ENCODE assay signal across 11 cellular contexts in the genomic region with DNA sequence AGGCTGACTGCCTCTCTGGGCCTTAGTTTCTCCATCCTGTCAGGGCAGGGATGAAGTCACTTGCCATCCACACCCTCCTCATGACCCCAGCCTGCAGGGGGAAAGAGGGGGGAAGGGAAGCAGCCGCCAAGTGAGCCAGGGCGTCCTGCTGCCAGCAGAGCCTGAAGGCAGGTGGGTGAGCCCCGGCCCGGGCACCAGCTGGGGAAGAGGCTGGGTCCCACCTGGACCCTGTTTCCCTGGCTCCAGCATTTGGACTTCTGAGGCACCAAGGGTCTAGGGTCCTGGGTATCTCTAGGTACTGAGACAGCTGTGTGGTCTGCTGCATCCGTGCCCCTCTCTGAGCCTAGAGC. TPM values are rescaled to one million over a fixed set of nuclear protein-coding genes. Genes with fewer than 3 reads are reported as not detected.
A peak's percentile ranks its signal among the peaks of the same experiment; 100 is the strongest.
DNase-seq lines count a peak whose midpoint lies in the region; ATAC-seq and TF ChIP-seq lines count a peak whose summit lies in the region.
"Had no signal": no experiment of that assay in that cellular context is flagged by ENCODE, and none has a peak within 500 bp of the region (broad histone marks: within the 10 kb centered on the region; RNA-seq: fewer than 3 reads in every experiment).

No MANE protein-coding gene starts in this region.

- H3K27ac Mint-ChIP-seq in activated naive CD8-positive, alpha-beta T cell treated with anti-CD3 and anti-CD28 coated beads for 36 hours = no peak overlapping the region
- H3K27ac Mint-ChIP-seq in mesothelial cell of epicardium = no peak overlapping the region
- H3K27ac Mint-ChIP-seq: GM23338 had no signal

- no peaks in the 10 kb centered on the region for H3K36me3 Mint-ChIP-seq in activated naive CD8-positive, alpha-beta T cell treated with anti-CD3 and anti-CD28 coated beads for 36 hours
- H3K36me3 Mint-ChIP-seq in mesothelial cell of epicardium = no peaks in the 10 kb centered on the region

- H3K27me3 Mint-ChIP-seq in activated naive CD8-positive, alpha-beta T cell treated with anti-CD3 and anti-CD28 coated beads for 36 hours = peaks cover 28% of the 10 kb centered on the region
- H3K27me3 Mint-ChIP-seq in mesothelial cell of epicardium (ENCODE audit: low read depth) = peaks cover 58% of the 10 kb centered on the region

- H3K9me3 ChIP-seq in BLaER1 (no peaks in the 10 kb centered on the region), HCT116 (ENCODE audit: control insufficient read depth in 1 of 2, insufficient read depth in 1 of 2, low read depth in 1 of 2, low read length in 2 of 2) (no peaks in the 10 kb centered on the region), upper lobe of left lung (peaks cover 0 to 4% (median 0%) of the 10 kb centered on the region in 4 donors)

- TF ChIP-seq EP300 in upper lobe of left lung (IDR thresholded peaks at IDR 0.05) = no peak

- peak overlapping the region; percentile 68 for H3K4me3 Mint-ChIP-seq in activated naive CD8-positive, alpha-beta T cell treated with anti-CD3 and anti-CD28 coated beads for 36 hours
- peak overlapping the region; percentile 53 for H3K4me3 Mint-ChIP-seq in mesothelial cell of epicardium

- POLR2A ChIA-PET in HCT116 (lab: Charles Lee) = interaction anchor here (0.9 kb wide), 1 partner anchor 21 kb away, joined by 3 read pairs; the partner anchor contains the start of gene REEP6

- TF ChIP-seq RAD21 in HCT116 (IDR thresholded peaks at IDR 0.05; ENCODE audit: low read depth) = no peak

- H3K36me3 ChIP-seq in BLaER1 = no peaks in the 10 kb centered on the region
- H3K36me3 ChIP-seq in HCT116 (ENCODE audit: control insufficient read depth in 1 of 2, insufficient read depth in 2 of 2, low read length in 2 of 2) = no peaks in the 10 kb centered on the region
- no peaks in the 10 kb centered on the region for H3K36me3 ChIP-seq in upper lobe of left lung

- peaks cover 10% of the 10 kb centered on the region; the same call in 1 of the 2 replicates for H3K79me2 ChIP-seq in HCT116 (ENCODE audit: insufficient read depth, low read length)

- H3K9ac ChIP-seq in BLaER1 = no peak overlapping the region
- H3K9ac ChIP-seq in HCT116 (ENCODE audit: low read length) = peak overlapping the region; percentile 81

- CTCF ChIA-PET in HCT116 (lab: Charles Lee) = no interaction called here

- 25% methylated on average over 4 of the region's 5 CpGs; no CpG with 5 or more reads in 1 of the 2 donors for WGBS in upper lobe of left lung, 2 donors

- H3K4me1 ChIP-seq in BLaER1 (peaks cover 47% of the 10 kb centered on the region), HCT116 (ENCODE audit: control insufficient read depth in 1 of 2, insufficient read depth in 2 of 2, low read length in 2 of 2) (peaks cover 30 to 68% of the 10 kb centered on the region in 2 experiments), upper lobe of left lung (peaks cover 16 to 32% (median 24%) of the 10 kb centered on the region in 4 donors)

- no peak for ATAC-seq in HCT116
- ATAC-seq in upper lobe of left lung (ENCODE audit: low FRiP score in 2 of 2) = no peak
- no peak for ATAC-seq in GM19395 (IDR thresholded peaks at IDR 0.05; ENCODE audit: unreplicated experiment)
- ATAC-seq: GM23338 had no signal

- no peak overlapping the region for H2AFZ ChIP-seq in HCT116 (ENCODE audit: low read depth, low read length, poor library complexity, severe bottlenecking)
- H2AFZ ChIP-seq: GM23338 had no signal

- H3K4me3 ChIP-seq in BLaER1 (no peak overlapping the region), HCT116 (replicated peaks in 1 of 2; ENCODE audit: low read depth in 1 of 2, low read length in 2 of 2) (peak overlapping the region; percentile 94 to 98), upper lobe of left lung (no peak overlapping the region)

- H4K20me1 ChIP-seq in BLaER1 (peaks cover 31% of the 10 kb centered on the region), HCT116 (ENCODE audit: insufficient read depth) (no peaks in the 10 kb centered on the region)

- H3K27ac ChIP-seq in BLaER1 = no peak overlapping the region
- peak overlapping the region; percentile 80 for H3K27ac ChIP-seq in HCT116 (ENCODE audit: low read depth, low read length)
- H3K27ac ChIP-seq in upper lobe of left lung = no peak overlapping the region

- H3K27me3 ChIP-seq in BLaER1 (peaks cover 41% of the 10 kb centered on the region), HCT116 (ENCODE audit: insufficient read depth, low read length) (no peaks in the 10 kb centered on the region), upper lobe of left lung (peaks cover 0 to 27% (median 12%) of the 10 kb centered on the region in 4 donors)

- no TSS peak for BruUV-seq in HCT116 (replicated peaks; lab: Mats Ljungman, UMichigan)

- no peaks in the 10 kb centered on the region for H3K9me2 ChIP-seq in HCT116 (ENCODE audit: insufficient read depth)

- no peak for TF ChIP-seq POLR2A in HCT116 (IDR thresholded peaks at IDR 0.05; ENCODE audit: borderline replicate concordance, extremely low read depth, insufficient read depth, insufficient read length)
- no peak for TF ChIP-seq POLR2A in upper lobe of left lung (IDR thresholded peaks at IDR 0.05)

- TF ChIP-seq CTCF in HCT116 (IDR thresholded peaks at IDR 0.05 in 2 of 3, conservative IDR thresholded peaks at IDR 0.05 in 1 of 3; ENCODE audit: borderline replicate concordance in 1 of 3, insufficient read depth in 1 of 3, low read depth in 2 of 3, low read length in 2 of 3) (no peak), mesothelial cell of epicardium (IDR thresholded peaks at IDR 0.05; ENCODE audit: unreplicated experiment) (no peak), upper lobe of left lung (IDR thresholded peaks at IDR 0.05) (no peak)

- peaks cover 8% of the 10 kb centered on the region for H3K4me1 Mint-ChIP-seq in activated naive CD8-positive, alpha-beta T cell treated with anti-CD3 and anti-CD28 coated beads for 36 hours
- peaks cover 15% of the 10 kb centered on the region for H3K4me1 Mint-ChIP-seq in mesothelial cell of epicardium
- H3K4me1 Mint-ChIP-seq: GM23338 had no signal

- intact Hi-C loops in HCT116 (cut with micrococcal nuclease) = no loop called here

- DNase-seq in HCT116 (ENCODE audit: low read depth, low spot score) (no peak), mesothelial cell of epicardium (ENCODE audit: low spot score in 2 of 2, unreplicated experiment in 2 of 2) (no peak), activated gamma-delta T cell treated with Interleukin-2 at 50 U/mL for 16 hours (no peak), upper lobe of left lung (no peak)
- no peak for DNase-seq in activated naive CD8-positive, alpha-beta T cell treated with anti-CD3 and anti-CD28 coated beads for 36 hours
- DNase-seq in central memory CD4-positive, alpha-beta T cell = no peak
- DNase-seq: NCI-H1694 treated with DMSO at 0.1 percent for 48 hours, NCI-H774 had no signal

- H3K9me3 Mint-ChIP-seq in activated naive CD8-positive, alpha-beta T cell treated with anti-CD3 and anti-CD28 coated beads for 36 hours = no peaks in the 10 kb centered on the region
- H3K9me3 Mint-ChIP-seq in mesothelial cell of epicardium = no peaks in the 10 kb centered on the region

- H3K4me2 ChIP-seq in BLaER1 = peak overlapping the region; percentile 29
- peak overlapping the region; percentile 97 for H3K4me2 ChIP-seq in HCT116 (ENCODE audit: low read length)

- RAD21 ChIA-PET in HCT116 (lab: Charles Lee; ENCODE audit: low non-redundant PET in 1 of 2, low total read pairs in 2 of 2, uncharacterized antibody in 2 of 2, unreplicated experiment in 2 of 2) = interaction anchor here in 1 of 2 experiments (0.5 kb wide), 1 partner anchor 67 kb away, joined by 3 read pairs; no protein-coding TSS in a partner anchor

TF ChIP-seq in HCT116, 20 proteins besides CTCF, POLR2A, EP300 and RAD21 (continues in another document):
- TF ChIP-seq FOSL1 (IDR thresholded peaks at IDR 0.05; ENCODE audit: low read depth) = no peak

RNA-seq across cellular contexts. Expression of gene ADAMTSL5, which starts 0.9 kb away (rescaled TPM):
- total RNA-seq in HCT116 (2021; ENCODE audit: unreplicated experiment) (24.0 TPM), mesothelial cell of epicardium (4.0 to 4.6 TPM (median 4.3 TPM) in 3 replicates), upper lobe of left lung (10 to 100 TPM in 1 of 6 donors, 1 to 10 TPM in 4, under 1 TPM in 1; 0.89 to 11.5 (median 4.9) TPM)
- 15.9 and 17.1 TPM in 2 replicates for polyA plus RNA-seq in HCT116 (2012)
- 1 to 10 TPM; 1.1 to 1.5 TPM for total RNA-seq in activated naive CD8-positive, alpha-beta T cell treated with anti-CD3 and anti-CD28 coated beads for 36 hours

RNA-seq across cellular contexts. Expression of gene PLK5, which starts 11.9 kb away (rescaled TPM):
- not detected for total RNA-seq in HCT116 (2021; ENCODE audit: unreplicated experiment)
- 0.04 TPM in 1 of 2 replicates, not detected in the other for polyA plus RNA-seq in HCT116 (2012)
- not detected for total RNA-seq in activated naive CD8-positive, alpha-beta T cell treated with anti-CD3 and anti-CD28 coated beads for 36 hours
- 0.38 to 0.51 TPM (median 0.38 TPM) in 3 replicates for total RNA-seq in mesothelial cell of epicardium
- total RNA-seq in upper lobe of left lung = not detected

RNA-seq across cellular contexts. Expression of gene REEP6, which starts 21.0 kb away (rescaled TPM):
- total RNA-seq in HCT116 (2021; ENCODE audit: unreplicated experiment) (53.9 TPM), mesothelial cell of epicardium (3.6 to 3.9 TPM (median 3.8 TPM) in 3 replicates), upper lobe of left lung (1 to 10 TPM; 2.0 to 7.8 (median 3.1) TPM)
- polyA plus RNA-seq in HCT116 (2012) = 63.6 and 65.9 TPM in 2 replicates
- total RNA-seq in activated naive CD8-positive, alpha-beta T cell treated with anti-CD3 and anti-CD28 coated beads for 36 hours = 1 to 10 TPM; 1.3 to 1.8 TPM

RNA-seq across cellular contexts. Expression of gene PCSK4, which starts 21.8 kb away (rescaled TPM):
- total RNA-seq in HCT116 (2021; ENCODE audit: unreplicated experiment) (11.1 TPM), mesothelial cell of epicardium (20.9 to 24.0 TPM (median 22.6 TPM) in 3 replicates), upper lobe of left lung (10 to 100 TPM in 2 of 6 donors, 1 to 10 TPM in 4; 2.7 to 47.1 (median 6.8) TPM)
- polyA plus RNA-seq in HCT116 (2012) = 8.2 and 9.8 TPM in 2 replicates
- 1 to 10 TPM; 1.5 to 1.7 TPM for total RNA-seq in activated naive CD8-positive, alpha-beta T cell treated with anti-CD3 and anti-CD28 coated beads for 36 hours

RNA-seq across cellular contexts. Expression of gene C19orf25, which starts 32.9 kb away (rescaled TPM):
- total RNA-seq in HCT116 (2021; ENCODE audit: unreplicated experiment) (48.8 TPM), mesothelial cell of epicardium (29.4 to 34.2 TPM (median 30.0 TPM) in 3 replicates), upper lobe of left lung (10 to 100 TPM; 27.2 to 82.8 (median 37.5) TPM)
- 25.7 and 32.1 TPM in 2 replicates for polyA plus RNA-seq in HCT116 (2012)
- total RNA-seq in activated naive CD8-positive, alpha-beta T cell treated with anti-CD3 and anti-CD28 coated beads for 36 hours = 10 to 100 TPM; 27.0 to 28.7 TPM

Comparison
In these comparisons a context has a peak if more than half of its experiments do, and no peak if none do; other contexts are left out.
1. H3K4me3 ChIP-seq: peak in HCT116 (2 of 2); none in BLaER1 (single experiment) and upper lobe of left lung (0 of 4).